ENCODE assay signal across 20 cellular contexts in genomic region chr12:120357104-120357503, GRCh38. TPM values are rescaled to one million over a fixed set of nuclear protein-coding genes. Genes with fewer than 3 reads are reported as not detected.
A peak's percentile ranks its signal among the peaks of the same experiment; 100 is the strongest.
DNase-seq lines count a peak whose midpoint lies in the region; ATAC-seq, FAIRE-seq and TF ChIP-seq lines count a peak whose summit lies in the region.
"Had no signal": no experiment of that assay in that cellular context is flagged by ENCODE, and none has a peak within 500 bp of the region (broad histone marks: within the 10 kb centered on the region; RNA-seq: fewer than 3 reads in every experiment).

No MANE protein-coding gene starts in this region.

- no peak overlapping the region for H2AFZ ChIP-seq in H9 (ENCODE audit: low read length)

- H4K91ac ChIP-seq in H9 (ENCODE audit: insufficient read length, low read depth, low read length), result no peak overlapping the region

- H4K20me1 ChIP-seq in H9 (ENCODE audit: control insufficient read depth, insufficient read depth, insufficient read length), result no peaks in the 10 kb centered on the region
- H4K20me1 ChIP-seq: BLaER1 had no signal

- no peaks in the 10 kb centered on the region; the same call in 1 of the 2 replicates for H3K27me3 Mint-ChIP-seq in H9 (ENCODE audit: low read depth)
- peaks cover 21% of the 10 kb centered on the region for H3K27me3 Mint-ChIP-seq in endothelial cell (ENCODE audit: unreplicated experiment)
- no peaks in the 10 kb centered on the region for H3K27me3 Mint-ChIP-seq in osteocyte (ENCODE audit: unreplicated experiment)

- no peak overlapping the region for H4K8ac ChIP-seq in H9 (replicated peaks; ENCODE audit: insufficient read length, low read depth, low read length)

- no peak overlapping the region for H3K4ac ChIP-seq in H9 (ENCODE audit: low read depth, low read length)

- no peak overlapping the region for H2BK120ac ChIP-seq in H9 (ENCODE audit: low read depth, low read length, poor library complexity, severe bottlenecking)

- peaks cover 41 to 81% (median 78%) of the 10 kb centered on the region in 3 experiments for H3K36me3 Mint-ChIP-seq in H9 (ENCODE audit: insufficient read depth in 1 of 3, low read depth in 3 of 3)
- peaks cover 17% of the 10 kb centered on the region for H3K36me3 Mint-ChIP-seq in endothelial cell (ENCODE audit: low read depth, unreplicated experiment)
- no peaks in the 10 kb centered on the region for H3K36me3 Mint-ChIP-seq in osteocyte (ENCODE audit: unreplicated experiment)
- H3K36me3 Mint-ChIP-seq: immature natural killer cell; stimulated activated effector memory CD8-positive, alpha-beta T cell treated with anti-CD3 and anti-CD28 coated beads, Interleukin-12 subunit alpha, Interleukin-12 subunit beta, amount 100 ng/mL, for 72 hours had no signal

- no peak for FAIRE-seq in D721Med (lab: Jason Lieb, UNC)
- FAIRE-seq: colon had no signal

- H3K79me2 ChIP-seq in H9 (ENCODE audit: insufficient read depth, low read length), result no peaks in the 10 kb centered on the region

- H3K4me2 ChIP-seq in H9 (ENCODE audit: insufficient read depth, insufficient read length, low read length), result no peak overlapping the region
- H3K4me2 ChIP-seq: BLaER1 had no signal

- H2AK5ac ChIP-seq in H9 (ENCODE audit: insufficient read length, low read length), result no peak overlapping the region

- no CpG with 5 or more reads among the region's 5 CpGs for WGBS in H9 (ENCODE audit: extremely low coverage, insufficient read length, low lambda C conversion rate)

- DNase-seq in H9 (no peak), endothelial cell (ENCODE audit: low spot score) (no peak), osteocyte (ENCODE audit: extremely low spot score, unreplicated experiment) (no peak), DMS53 treated with DMSO at 0.1 percent for 48 hours (lab: John Stamatoyannopoulos, UW; ENCODE audit: unreplicated experiment) (no peak), D721Med (ENCODE audit: insufficient read length, low spot score) (no peak), posterior vena cava (ENCODE audit: low spot score) (no peak)
- DNase-seq in effector CD4-positive, alpha-beta T cell, result no peak
- DNase-seq: NCI-H2081 treated with DMSO at 0.1 percent for 48 hours had no signal

- H2BK15ac ChIP-seq in H9 (ENCODE audit: low read depth, low read length), result no peak overlapping the region

- no peak overlapping the region for H3T11ph ChIP-seq in H9 (ENCODE audit: low read length)

- no peak overlapping the region for H3K56ac ChIP-seq in H9 (ENCODE audit: insufficient read length, low read depth, low read length)

- H3K27ac ChIP-seq in H9 (ENCODE audit: insufficient read length, low read depth, low read length), result no peak overlapping the region
- H3K27ac ChIP-seq: BLaER1, epithelial cell of prostate, neutrophil, transverse colon had no signal

- no peak overlapping the region for H3K23ac ChIP-seq in H9 (ENCODE audit: insufficient read length, low read depth, low read length)

- H3K4me3 Mint-ChIP-seq in H9 (no peak overlapping the region), endothelial cell (ENCODE audit: unreplicated experiment) (peak overlapping the region; percentile 47), osteocyte (ENCODE audit: unreplicated experiment) (no peak overlapping the region)
- H3K4me3 Mint-ChIP-seq: immature natural killer cell; stimulated activated effector memory CD8-positive, alpha-beta T cell treated with anti-CD3 and anti-CD28 coated beads, Interleukin-12 subunit alpha, Interleukin-12 subunit beta, amount 100 ng/mL, for 72 hours had no signal

- no peaks in the 10 kb centered on the region for H3K23me2 ChIP-seq in H9 (ENCODE audit: insufficient read length, low read depth, low read length, poor library complexity, severe bottlenecking)

- peaks cover 6% of the 10 kb centered on the region; the same call in 1 of the 2 replicates for H3K4me1 ChIP-seq in H9 (ENCODE audit: insufficient read depth, low read length)

- no peak overlapping the region for H3K18ac ChIP-seq in H9 (ENCODE audit: insufficient read length, low read depth, low read length)

- no peaks in the 10 kb centered on the region for H3K27me3 ChIP-seq in H9 (ENCODE audit: insufficient read depth, low read length)
- H3K27me3 ChIP-seq: BLaER1 had no signal

- no peak overlapping the region for H3K9ac ChIP-seq in H9 (ENCODE audit: extremely low read depth, insufficient read length, low read length)
- H3K9ac ChIP-seq: BLaER1 had no signal

- TF ChIP-seq CTCF in H9 (conservative IDR thresholded peaks at IDR 0.05) (no peak), endothelial cell (IDR thresholded peaks at IDR 0.05; ENCODE audit: unreplicated experiment) (no peak), osteocyte (IDR thresholded peaks at IDR 0.05) (no peak), D721Med (IDR thresholded peaks at IDR 0.05; ENCODE audit: insufficient read depth, missing control alignments) (no peak)

- no peak overlapping the region for H3K14ac ChIP-seq in H9 (ENCODE audit: insufficient read depth, low read length)

- intact Hi-C loops in posterior vena cava (cut with DNase I), result loop anchor here in 1 of 2 donors (5.0 kb wide), 1 partner anchor 70 kb away; no protein-coding TSS in a partner anchor

- H3K9me3 ChIP-seq in H9 (ENCODE audit: control insufficient read depth, low read depth, low read length), result no peaks in the 10 kb centered on the region
- H3K9me3 ChIP-seq: BLaER1, neutrophil, transverse colon had no signal

- H4K5ac ChIP-seq in H9 (ENCODE audit: insufficient read length, low read depth, low read length), result no peak overlapping the region

- peak overlapping the region in 2 of 3 experiments; percentile 24 to 38; a peak in 4 of 7 replicates for H3K27ac Mint-ChIP-seq in H9
- H3K27ac Mint-ChIP-seq in endothelial cell (ENCODE audit: unreplicated experiment), result no peak overlapping the region
- peak overlapping the region; percentile 19 for H3K27ac Mint-ChIP-seq in osteocyte (ENCODE audit: unreplicated experiment)
- H3K27ac Mint-ChIP-seq: activated T-helper 2 cell treated with anti-CD3 and anti-CD28 coated beads, Interferon-gamma antibody, Interleukin-2, Interleukin-4, amounts not matched to agents 10 μg/mL and 5 μg/mL and 100 μg/mL, durations not matched to agents 14 hours and 24 hours and 36 hours had no signal

- no peak overlapping the region for H2BK5ac ChIP-seq in H9 (ENCODE audit: insufficient read length, low read length)

- H3K9me3 Mint-ChIP-seq in H9, result no peaks in the 10 kb centered on the region
- no peaks in the 10 kb centered on the region for H3K9me3 Mint-ChIP-seq in endothelial cell (ENCODE audit: unreplicated experiment)
- H3K9me3 Mint-ChIP-seq in osteocyte (ENCODE audit: unreplicated experiment), result no peaks in the 10 kb centered on the region
- H3K9me3 Mint-ChIP-seq: activated T-helper 2 cell treated with anti-CD3 and anti-CD28 coated beads, Interferon-gamma antibody, Interleukin-2, Interleukin-4, amounts not matched to agents 10 μg/mL and 5 μg/mL and 100 μg/mL, durations not matched to agents 14 hours and 24 hours and 36 hours; immature natural killer cell; stimulated activated effector memory CD8-positive, alpha-beta T cell treated with anti-CD3 and anti-CD28 coated beads, Interleukin-12 subunit alpha, Interleukin-12 subunit beta, amount 100 ng/mL, for 72 hours had no signal

- H2BK12ac ChIP-seq in H9 (ENCODE audit: insufficient read length, low read depth, low read length), result no peak overlapping the region

- H3K4me1 Mint-ChIP-seq in H9 (peaks cover 38 to 39% of the 10 kb centered on the region in 2 experiments), endothelial cell (ENCODE audit: unreplicated experiment) (peaks cover 25% of the 10 kb centered on the region), osteocyte (ENCODE audit: unreplicated experiment) (peaks cover 13% of the 10 kb centered on the region)
- H3K4me1 Mint-ChIP-seq: immature natural killer cell had no signal

- no peaks in the 10 kb centered on the region for H3K79me1 ChIP-seq in H9 (ENCODE audit: insufficient read depth, low read depth, low read length, poor library complexity, severe bottlenecking)

- H2BK20ac ChIP-seq in H9 (ENCODE audit: low read depth, low read length, poor library complexity, severe bottlenecking), result no peak overlapping the region

- peak; percentile 7; the same call in 2 of the 3 replicates for ATAC-seq in SK-N-SH treated with all-trans-retinoic acid at 6 μM for 48 hours

TF ChIP-seq in SK-N-SH treated with all-trans-retinoic acid at 6 μM for 48 hours, 23 proteins besides CTCF, POLR2A, EP300 and RAD21 (continues in another document):
- TF ChIP-seq TCF4 (CRISPR knock-in tag; IDR thresholded peaks at IDR 0.05; ENCODE audit: borderline replicate concordance), result no peak
- TF ChIP-seq ARNTL (CRISPR knock-in tag; IDR thresholded peaks at IDR 0.05; ENCODE audit: borderline replicate concordance, low read depth), result no peak
- no peak for TF ChIP-seq BACH2 (CRISPR knock-in tag; IDR thresholded peaks at IDR 0.05; ENCODE audit: borderline replicate concordance)
- TF ChIP-seq ISL1 (CRISPR knock-in tag; IDR thresholded peaks at IDR 0.05), result no peak

RNA-seq across cellular contexts. Expression of gene MSI1, which starts 11.9 kb away (rescaled TPM):
- 91.5 and 93.2 TPM in 2 replicates for total RNA-seq in H9 (2021)
- total RNA-seq in endothelial cell (ENCODE audit: unreplicated experiment), result 27.6 TPM
- 1.0 and 1.3 TPM in 2 replicates for total RNA-seq in osteocyte
- total RNA-seq in posterior vena cava, result 1 to 10 TPM in 1 of 2 donors, under 1 TPM in 1; 0.28 to 1.0 TPM
- total RNA-seq: bronchial epithelial cell, pulmonary artery endothelial cell had no signal

RNA-seq across cellular contexts. Expression of gene PLA2G1B, which starts 29.5 kb away (rescaled TPM):
- total RNA-seq in H9 (2021) (not detected in 2 replicates), endothelial cell (ENCODE audit: unreplicated experiment) (not detected), osteocyte (0.67 and 1.2 TPM in 2 replicates), posterior vena cava (1 to 10 TPM in 1 of 2 donors, not detected in 1; 2.0 TPM)
- total RNA-seq: activated T-helper 2 cell treated with anti-CD3 and anti-CD28 coated beads, Interferon-gamma antibody, Interleukin-2, Interleukin-4, amounts not matched to agents 10 μg/mL and 5 μg/mL and 100 μg/mL, durations not matched to agents 14 hours and 24 hours and 36 hours; bronchial epithelial cell; H1; pulmonary artery endothelial cell; transverse colon had no signal

RNA-seq across cellular contexts. Expression of gene SIRT4, which starts 55.0 kb away (rescaled TPM):
- total RNA-seq in H9 (2021) (1.4 and 2.1 TPM in 2 replicates), endothelial cell (ENCODE audit: unreplicated experiment) (1.8 TPM), osteocyte (0.94 and 0.97 TPM in 2 replicates), posterior vena cava (under 1 TPM; 0.69 to 0.71 TPM)

Comparison
In these comparisons a context has a peak if more than half of its experiments do, and no peak if none do; other contexts are left out.
1. RNA of gene MSI1, which starts 11.9 kb away (total RNA-seq): 91.5 to 93.2 TPM in H9 and 27.6 TPM in endothelial cell (single experiment); 1.0 to 1.3 TPM in osteocyte and 0.28 to 1.0 TPM in posterior vena cava; every median in the first group is over 10 times any median in the second.